Comparison of ENCODE assay signal across 14 cellular contexts in the genomic region with DNA sequence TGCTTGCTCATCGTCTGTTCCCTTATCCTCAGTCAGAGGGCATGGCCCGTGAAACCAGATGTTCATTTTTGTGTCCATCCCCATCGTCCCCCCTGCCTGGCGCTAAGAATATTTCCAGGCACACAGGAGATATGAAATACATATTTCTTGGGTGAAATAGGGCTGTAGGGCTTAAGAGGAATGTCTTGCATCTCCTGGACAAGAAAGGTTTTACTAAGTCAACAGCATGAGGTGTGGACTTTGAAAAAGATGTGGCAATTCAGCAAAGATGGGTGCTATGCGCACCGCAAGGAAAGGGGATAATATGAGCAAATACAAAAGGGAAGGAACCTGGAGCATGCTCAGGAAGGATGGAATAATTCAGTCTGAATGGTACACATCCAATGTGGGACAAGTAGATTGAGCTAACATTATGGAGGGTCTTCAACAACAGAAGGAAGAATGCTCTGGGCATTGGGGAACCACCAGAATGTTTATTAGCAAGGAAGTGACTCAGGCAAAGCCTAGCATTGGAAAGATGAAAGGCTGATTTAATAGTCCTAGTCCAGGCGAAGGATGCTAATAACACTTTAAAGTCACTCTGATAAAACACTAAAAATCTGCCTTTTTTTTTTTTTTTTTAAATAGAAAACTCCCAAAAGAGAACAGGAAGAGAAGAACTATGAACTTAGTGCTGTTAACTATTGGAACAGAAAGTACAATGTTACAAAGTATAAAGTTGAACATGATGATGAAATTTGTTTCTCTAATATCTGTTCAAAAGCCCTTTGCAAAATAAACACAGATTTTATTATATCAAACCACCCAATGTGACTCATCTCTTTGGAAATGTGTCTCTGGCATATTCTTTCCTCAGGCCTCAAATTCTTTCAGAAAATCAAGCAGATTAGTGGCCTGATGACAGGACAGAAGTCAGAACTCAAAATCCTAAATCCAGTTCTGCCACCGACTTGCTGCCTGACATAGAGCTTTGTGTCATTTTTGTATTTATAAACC.
DNase-seq lines count a peak whose midpoint lies in the region; ATAC-seq, FAIRE-seq and TF ChIP-seq lines count a peak whose summit lies in the region.
"Had no signal": no experiment of that assay in that cellular context is flagged by ENCODE, and none has a peak within 500 bp of the region (broad histone marks: within the 10 kb centered on the region; RNA-seq: fewer than 3 reads in every experiment).

No MANE protein-coding gene starts in this region.

- H3K27ac ChIP-seq in heart left ventricle (peak overlapping the region in 11 of 12 donors; percentile 2 to 52 (median 33)), sigmoid colon (peak overlapping the region; percentile 38 to 59 (median 41))

- TF ChIP-seq POLR2A in heart left ventricle (IDR thresholded peaks at IDR 0.05) (no peak), sigmoid colon (IDR thresholded peaks at IDR 0.05) (no peak)

- intact Hi-C loops in heart left ventricle (cut with DNase I), result no loop called here
- intact Hi-C loops in sigmoid colon (cut with DNase I), result loop anchor here (5.0 kb wide), 1 partner anchor 63 kb away; no protein-coding TSS in a partner anchor

- H3K4me3 ChIP-seq in heart left ventricle (no peak overlapping the region), sigmoid colon (no peak overlapping the region)
- H3K4me3 ChIP-seq: mucosa of descending colon had no signal

- no peak for FAIRE-seq in GM19239 (lab: Jason Lieb, UNC)

- peak; percentile 57 for DNase-seq in EL
- peak; percentile 4 for DNase-seq in amniotic stem cell (lab: John Stamatoyannopoulos, UW)
- no peak for DNase-seq in heart left ventricle
- DNase-seq in sigmoid colon, result no peak
- no peak for DNase-seq in NCI-H1436 (lab: John Stamatoyannopoulos, UW)
- no peak for DNase-seq in GM19239 (ENCODE audit: insufficient read length, low spot score)
- DNase-seq in NCI-H2107 (lab: John Stamatoyannopoulos, UW), result no peak
- no peak for DNase-seq in iPS-NIHi11 (ENCODE audit: low spot score)
- DNase-seq: activated CD4-positive, alpha-beta T cell treated with anti-CD3 and anti-CD28 coated beads for 4 hours; activated naive CD4-positive, alpha-beta T cell treated with Interleukin-2 at 50 U/mL for 16 hours; CD8-positive, alpha-beta T cell; mucosa of descending colon; NCI-H345; SIG-M5 had no signal

- TF ChIP-seq EP300 in sigmoid colon (IDR thresholded peaks at IDR 0.05), result no peak

- H3K36me3 ChIP-seq in heart left ventricle, result no peaks in the 10 kb centered on the region
- no peaks in the 10 kb centered on the region for H3K36me3 ChIP-seq in sigmoid colon

- H3K4me1 ChIP-seq in heart left ventricle (peaks cover 0 to 17% (median 1%) of the 10 kb centered on the region in 12 donors), sigmoid colon (peaks cover 0 to 32% (median 14%) of the 10 kb centered on the region in 4 donors)

- 75 to 80% (median 79%) methylated on average over 8 of the region's 8 CpGs for WGBS in heart left ventricle, 4 donors
- 85 to 89% methylated on average over 8 of the region's 8 CpGs for WGBS in sigmoid colon, 2 donors

- H3K27me3 ChIP-seq in heart left ventricle (no peaks in the 10 kb centered on the region), sigmoid colon (no peaks in the 10 kb centered on the region)

- no peak for TF ChIP-seq CTCF in heart left ventricle (IDR thresholded peaks at IDR 0.05)
- TF ChIP-seq CTCF in sigmoid colon (IDR thresholded peaks at IDR 0.05), result no peak

- H3K9me3 ChIP-seq in heart left ventricle (peaks cover 0 to 4% (median 0%) of the 10 kb centered on the region in 12 donors), sigmoid colon (no peaks in the 10 kb centered on the region)
- H3K9me3 ChIP-seq: mucosa of descending colon had no signal

- peak; percentile 37 to 85 (median 42) for ATAC-seq in heart left ventricle
- ATAC-seq: CD8-positive, alpha-beta T cell; mucosa of descending colon had no signal

Comparison
In these comparisons a context has a peak if more than half of its experiments do, and no peak if none do; other contexts are left out.
1. DNase-seq: peak in EL (single experiment) and amniotic stem cell (single experiment); none in heart left ventricle (0 of 5), sigmoid colon (single experiment), NCI-H1436 (single experiment), GM19239 (single experiment), NCI-H2107 (single experiment) and iPS-NIHi11 (single experiment).